1 cellular context compared by ENCODE assay signal in the genomic region with DNA sequence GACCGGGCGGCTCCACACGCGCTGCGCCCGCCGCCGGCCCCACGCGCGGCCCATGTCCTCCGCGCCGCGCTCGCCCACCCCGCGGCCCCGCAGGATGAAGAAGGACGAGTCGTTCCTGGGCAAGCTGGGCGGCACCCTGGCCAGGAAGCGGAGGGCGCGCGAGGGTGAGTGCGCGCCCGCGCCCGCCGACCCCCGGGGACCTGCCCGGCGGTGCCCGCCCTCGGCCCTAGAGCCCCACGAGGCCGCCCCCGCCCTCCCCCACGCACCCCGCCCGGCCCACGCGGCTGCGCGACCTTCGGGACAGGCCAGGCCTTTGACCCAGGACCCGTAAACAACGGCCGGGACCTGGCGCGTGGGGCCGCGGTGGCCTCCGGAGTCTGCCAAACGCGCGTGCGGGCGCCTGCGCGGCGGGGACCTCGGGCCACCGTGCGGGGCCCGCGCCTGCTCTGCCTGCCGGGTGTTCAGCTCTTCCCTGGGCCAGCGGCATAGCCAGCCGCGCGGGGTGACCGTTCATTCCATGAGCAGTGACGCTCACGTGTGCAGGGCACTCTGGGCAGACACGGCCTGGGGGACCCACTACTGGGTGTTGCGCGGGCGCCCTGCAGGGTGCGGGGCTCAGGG.
TF ChIP-seq lines count a peak whose summit lies in the region.

A gene with protein sequence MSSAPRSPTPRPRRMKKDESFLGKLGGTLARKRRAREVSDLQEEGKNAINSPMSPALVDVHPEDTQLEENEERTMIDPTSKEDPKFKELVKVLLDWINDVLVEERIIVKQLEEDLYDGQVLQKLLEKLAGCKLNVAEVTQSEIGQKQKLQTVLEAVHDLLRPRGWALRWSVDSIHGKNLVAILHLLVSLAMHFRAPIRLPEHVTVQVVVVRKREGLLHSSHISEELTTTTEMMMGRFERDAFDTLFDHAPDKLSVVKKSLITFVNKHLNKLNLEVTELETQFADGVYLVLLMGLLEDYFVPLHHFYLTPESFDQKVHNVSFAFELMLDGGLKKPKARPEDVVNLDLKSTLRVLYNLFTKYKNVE (plus strand): TSS at position 15 of the 621 bp plus-strand sequence. CDS start 38 bp downstream, at position 53.

TF ChIP-seq in K562, 482 proteins besides CTCF, POLR2A, EP300 and RAD21 (continued from another document and continues in another):
- TF ChIP-seq, protein P1, sequence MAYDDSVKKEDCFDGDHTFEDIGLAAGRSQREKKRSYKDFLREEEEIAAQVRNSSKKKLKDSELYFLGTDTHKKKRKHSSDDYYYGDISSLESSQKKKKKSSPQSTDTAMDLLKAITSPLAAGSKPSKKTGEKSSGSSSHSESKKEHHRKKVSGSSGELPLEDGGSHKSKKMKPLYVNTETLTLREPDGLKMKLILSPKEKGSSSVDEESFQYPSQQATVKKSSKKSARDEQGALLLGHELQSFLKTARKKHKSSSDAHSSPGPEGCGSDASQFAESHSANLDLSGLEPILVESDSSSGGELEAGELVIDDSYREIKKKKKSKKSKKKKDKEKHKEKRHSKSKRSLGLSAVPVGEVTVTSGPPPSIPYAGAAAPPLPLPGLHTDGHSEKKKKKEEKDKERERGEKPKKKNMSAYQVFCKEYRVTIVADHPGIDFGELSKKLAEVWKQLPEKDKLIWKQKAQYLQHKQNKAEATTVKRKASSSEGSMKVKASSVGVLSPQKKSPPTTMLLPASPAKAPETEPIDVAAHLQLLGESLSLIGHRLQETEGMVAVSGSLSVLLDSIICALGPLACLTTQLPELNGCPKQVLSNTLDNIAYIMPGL (CRISPR knock-in tag; IDR thresholded peaks at IDR 0.05) = no peak
- TF ChIP-seq ZNF444 (CRISPR knock-in tag; IDR thresholded peaks at IDR 0.05) = no peak
- TF ChIP-seq KLF1 (tag; IDR thresholded peaks at IDR 0.05) = no peak
- TF ChIP-seq ZNF436 (CRISPR knock-in tag; IDR thresholded peaks at IDR 0.05) = no peak
- TF ChIP-seq, protein P2, sequence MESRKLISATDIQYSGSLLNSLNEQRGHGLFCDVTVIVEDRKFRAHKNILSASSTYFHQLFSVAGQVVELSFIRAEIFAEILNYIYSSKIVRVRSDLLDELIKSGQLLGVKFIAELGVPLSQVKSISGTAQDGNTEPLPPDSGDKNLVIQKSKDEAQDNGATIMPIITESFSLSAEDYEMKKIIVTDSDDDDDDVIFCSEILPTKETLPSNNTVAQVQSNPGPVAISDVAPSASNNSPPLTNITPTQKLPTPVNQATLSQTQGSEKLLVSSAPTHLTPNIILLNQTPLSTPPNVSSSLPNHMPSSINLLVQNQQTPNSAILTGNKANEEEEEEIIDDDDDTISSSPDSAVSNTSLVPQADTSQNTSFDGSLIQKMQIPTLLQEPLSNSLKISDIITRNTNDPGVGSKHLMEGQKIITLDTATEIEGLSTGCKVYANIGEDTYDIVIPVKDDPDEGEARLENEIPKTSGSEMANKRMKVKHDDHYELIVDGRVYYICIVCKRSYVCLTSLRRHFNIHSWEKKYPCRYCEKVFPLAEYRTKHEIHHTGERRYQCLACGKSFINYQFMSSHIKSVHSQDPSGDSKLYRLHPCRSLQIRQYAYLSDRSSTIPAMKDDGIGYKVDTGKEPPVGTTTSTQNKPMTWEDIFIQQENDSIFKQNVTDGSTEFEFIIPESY (CRISPR knock-in tag; IDR thresholded peaks at IDR 0.05) = no peak
- TF ChIP-seq ZFP36 (IDR thresholded peaks at IDR 0.05; ENCODE audit: low read depth, low read length, partially characterized antibody) = no peak
- TF ChIP-seq, protein P3, sequence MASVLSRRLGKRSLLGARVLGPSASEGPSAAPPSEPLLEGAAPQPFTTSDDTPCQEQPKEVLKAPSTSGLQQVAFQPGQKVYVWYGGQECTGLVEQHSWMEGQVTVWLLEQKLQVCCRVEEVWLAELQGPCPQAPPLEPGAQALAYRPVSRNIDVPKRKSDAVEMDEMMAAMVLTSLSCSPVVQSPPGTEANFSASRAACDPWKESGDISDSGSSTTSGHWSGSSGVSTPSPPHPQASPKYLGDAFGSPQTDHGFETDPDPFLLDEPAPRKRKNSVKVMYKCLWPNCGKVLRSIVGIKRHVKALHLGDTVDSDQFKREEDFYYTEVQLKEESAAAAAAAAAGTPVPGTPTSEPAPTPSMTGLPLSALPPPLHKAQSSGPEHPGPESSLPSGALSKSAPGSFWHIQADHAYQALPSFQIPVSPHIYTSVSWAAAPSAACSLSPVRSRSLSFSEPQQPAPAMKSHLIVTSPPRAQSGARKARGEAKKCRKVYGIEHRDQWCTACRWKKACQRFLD (CRISPR knock-in tag; IDR thresholded peaks at IDR 0.05) = no peak
- TF ChIP-seq, protein P4, sequence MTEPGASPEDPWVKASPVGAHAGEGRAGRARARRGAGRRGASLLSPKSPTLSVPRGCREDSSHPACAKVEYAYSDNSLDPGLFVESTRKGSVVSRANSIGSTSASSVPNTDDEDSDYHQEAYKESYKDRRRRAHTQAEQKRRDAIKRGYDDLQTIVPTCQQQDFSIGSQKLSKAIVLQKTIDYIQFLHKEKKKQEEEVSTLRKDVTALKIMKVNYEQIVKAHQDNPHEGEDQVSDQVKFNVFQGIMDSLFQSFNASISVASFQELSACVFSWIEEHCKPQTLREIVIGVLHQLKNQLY (CRISPR knock-in tag; conservative IDR thresholded peaks at IDR 0.05) = no peak
- TF ChIP-seq SRSF3 (IDR thresholded peaks at IDR 0.05; ENCODE audit: insufficient read depth, low read length) = no peak
- TF ChIP-seq XRCC4 (IDR thresholded peaks at IDR 0.05; ENCODE audit: extremely low read depth, insufficient read depth, insufficient read length) = no peak
- no peak for TF ChIP-seq ZNF24 (IDR thresholded peaks at IDR 0.05)
- TF ChIP-seq ZNF253 (CRISPR knock-in tag; conservative IDR thresholded peaks at IDR 0.05) = no peak
- no peak for TF ChIP-seq MYBL2 (IDR thresholded peaks at IDR 0.05; ENCODE audit: low read depth)
- no peak for TF ChIP-seq MYBL2 (CRISPR knock-in tag; IDR thresholded peaks at IDR 0.05; ENCODE audit: borderline replicate concordance)
- no peak for TF ChIP-seq ZEB2 (IDR thresholded peaks at IDR 0.05)
- peak; percentile 25 for TF ChIP-seq ZFX (CRISPR knock-in tag; IDR thresholded peaks at IDR 0.05)
- no peak for TF ChIP-seq GTF2E2 (tag; IDR thresholded peaks at IDR 0.05)
- TF ChIP-seq NUFIP1 (IDR thresholded peaks at IDR 0.05; ENCODE audit: partially characterized antibody) = no peak
- no peak for TF ChIP-seq SRSF7 (optimal IDR thresholded peaks at IDR 0.05; ENCODE audit: low read depth, low read length)
- no peak for TF ChIP-seq HDAC6 (IDR thresholded peaks at IDR 0.05; ENCODE audit: low read depth, low read length)
- TF ChIP-seq, protein P5, sequence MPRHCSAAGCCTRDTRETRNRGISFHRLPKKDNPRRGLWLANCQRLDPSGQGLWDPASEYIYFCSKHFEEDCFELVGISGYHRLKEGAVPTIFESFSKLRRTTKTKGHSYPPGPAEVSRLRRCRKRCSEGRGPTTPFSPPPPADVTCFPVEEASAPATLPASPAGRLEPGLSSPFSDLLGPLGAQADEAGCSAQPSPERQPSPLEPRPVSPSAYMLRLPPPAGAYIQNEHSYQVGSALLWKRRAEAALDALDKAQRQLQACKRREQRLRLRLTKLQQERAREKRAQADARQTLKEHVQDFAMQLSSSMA (CRISPR knock-in tag; IDR thresholded peaks at IDR 0.05) = no peak
- TF ChIP-seq, protein P6, sequence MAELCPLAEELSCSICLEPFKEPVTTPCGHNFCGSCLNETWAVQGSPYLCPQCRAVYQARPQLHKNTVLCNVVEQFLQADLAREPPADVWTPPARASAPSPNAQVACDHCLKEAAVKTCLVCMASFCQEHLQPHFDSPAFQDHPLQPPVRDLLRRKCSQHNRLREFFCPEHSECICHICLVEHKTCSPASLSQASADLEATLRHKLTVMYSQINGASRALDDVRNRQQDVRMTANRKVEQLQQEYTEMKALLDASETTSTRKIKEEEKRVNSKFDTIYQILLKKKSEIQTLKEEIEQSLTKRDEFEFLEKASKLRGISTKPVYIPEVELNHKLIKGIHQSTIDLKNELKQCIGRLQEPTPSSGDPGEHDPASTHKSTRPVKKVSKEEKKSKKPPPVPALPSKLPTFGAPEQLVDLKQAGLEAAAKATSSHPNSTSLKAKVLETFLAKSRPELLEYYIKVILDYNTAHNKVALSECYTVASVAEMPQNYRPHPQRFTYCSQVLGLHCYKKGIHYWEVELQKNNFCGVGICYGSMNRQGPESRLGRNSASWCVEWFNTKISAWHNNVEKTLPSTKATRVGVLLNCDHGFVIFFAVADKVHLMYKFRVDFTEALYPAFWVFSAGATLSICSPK (IDR thresholded peaks at IDR 0.05; ENCODE audit: borderline replicate concordance) = no peak
- peak; percentile 45 for TF ChIP-seq BHLHE40 (IDR thresholded peaks at IDR 0.05; ENCODE audit: low read length)
- TF ChIP-seq STAT5A (IDR thresholded peaks at IDR 0.05; ENCODE audit: borderline replicate concordance, low read length) = no peak
- TF ChIP-seq, protein P7, sequence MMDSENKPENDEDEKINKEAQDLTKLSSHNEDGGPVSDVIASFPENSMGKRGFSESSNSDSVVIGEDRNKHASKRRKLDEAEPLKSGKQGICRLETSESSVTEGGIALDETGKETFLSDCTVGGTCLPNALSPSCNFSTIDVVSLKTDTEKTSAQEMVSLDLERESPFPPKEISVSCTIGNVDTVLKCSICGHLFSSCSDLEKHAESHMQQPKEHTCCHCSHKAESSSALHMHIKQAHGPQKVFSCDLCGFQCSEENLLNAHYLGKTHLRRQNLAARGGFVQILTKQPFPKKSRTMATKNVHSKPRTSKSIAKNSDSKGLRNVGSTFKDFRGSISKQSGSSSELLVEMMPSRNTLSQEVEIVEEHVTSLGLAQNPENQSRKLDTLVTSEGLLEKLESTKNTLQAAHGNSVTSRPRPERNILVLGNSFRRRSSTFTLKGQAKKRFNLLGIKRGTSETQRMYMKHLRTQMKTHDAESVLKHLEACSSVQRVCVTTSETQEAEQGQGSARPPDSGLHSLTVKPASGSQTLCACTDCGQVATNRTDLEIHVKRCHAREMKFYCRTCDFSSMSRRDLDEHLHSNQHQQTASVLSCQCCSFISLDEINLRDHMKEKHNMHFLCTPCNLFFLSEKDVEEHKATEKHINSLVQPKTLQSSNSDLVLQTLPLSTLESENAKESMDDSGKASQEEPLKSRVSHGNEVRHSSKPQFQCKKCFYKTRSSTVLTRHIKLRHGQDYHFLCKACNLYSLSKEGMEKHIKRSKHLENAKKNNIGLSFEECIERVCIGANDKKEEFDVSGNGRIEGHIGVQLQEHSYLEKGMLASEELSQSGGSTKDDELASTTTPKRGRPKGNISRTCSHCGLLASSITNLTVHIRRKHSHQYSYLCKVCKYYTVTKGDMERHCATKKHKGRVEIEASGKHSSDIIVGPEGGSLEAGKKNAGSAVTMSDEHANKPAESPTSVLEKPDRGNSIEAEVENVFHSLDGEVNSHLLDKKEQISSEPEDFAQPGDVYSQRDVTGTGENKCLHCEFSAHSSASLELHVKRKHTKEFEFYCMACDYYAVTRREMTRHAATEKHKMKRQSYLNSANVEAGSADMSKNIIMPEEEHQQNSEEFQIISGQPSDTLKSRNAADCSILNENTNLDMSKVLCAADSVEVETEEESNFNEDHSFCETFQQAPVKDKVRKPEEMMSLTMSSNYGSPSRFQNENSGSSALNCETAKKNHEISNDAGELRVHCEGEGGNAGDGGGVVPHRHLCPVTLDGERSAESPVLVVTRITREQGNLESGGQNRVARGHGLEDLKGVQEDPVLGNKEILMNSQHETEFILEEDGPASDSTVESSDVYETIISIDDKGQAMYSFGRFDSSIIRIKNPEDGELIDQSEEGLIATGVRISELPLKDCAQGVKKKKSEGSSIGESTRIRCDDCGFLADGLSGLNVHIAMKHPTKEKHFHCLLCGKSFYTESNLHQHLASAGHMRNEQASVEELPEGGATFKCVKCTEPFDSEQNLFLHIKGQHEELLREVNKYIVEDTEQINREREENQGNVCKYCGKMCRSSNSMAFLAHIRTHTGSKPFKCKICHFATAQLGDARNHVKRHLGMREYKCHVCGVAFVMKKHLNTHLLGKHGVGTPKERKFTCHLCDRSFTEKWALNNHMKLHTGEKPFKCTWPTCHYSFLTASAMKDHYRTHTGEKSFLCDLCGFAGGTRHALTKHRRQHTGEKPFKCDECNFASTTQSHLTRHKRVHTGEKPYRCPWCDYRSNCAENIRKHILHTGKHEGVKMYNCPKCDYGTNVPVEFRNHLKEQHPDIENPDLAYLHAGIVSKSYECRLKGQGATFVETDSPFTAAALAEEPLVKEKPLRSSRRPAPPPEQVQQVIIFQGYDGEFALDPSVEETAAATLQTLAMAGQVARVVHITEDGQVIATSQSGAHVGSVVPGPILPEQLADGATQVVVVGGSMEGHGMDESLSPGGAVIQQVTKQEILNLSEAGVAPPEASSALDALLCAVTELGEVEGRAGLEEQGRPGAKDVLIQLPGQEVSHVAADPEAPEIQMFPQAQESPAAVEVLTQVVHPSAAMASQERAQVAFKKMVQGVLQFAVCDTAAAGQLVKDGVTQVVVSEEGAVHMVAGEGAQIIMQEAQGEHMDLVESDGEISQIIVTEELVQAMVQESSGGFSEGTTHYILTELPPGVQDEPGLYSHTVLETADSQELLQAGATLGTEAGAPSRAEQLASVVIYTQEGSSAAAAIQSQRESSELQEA (IDR thresholded peaks at IDR 0.05; ENCODE audit: low read depth) = no peak
- TF ChIP-seq RFX1 (IDR thresholded peaks at IDR 0.05) = no peak
- TF ChIP-seq SAFB (IDR thresholded peaks at IDR 0.05; ENCODE audit: borderline replicate concordance, low read depth, low read length) = peak; percentile 65; the same call in 1 of the 2 replicates
- no peak for TF ChIP-seq PTRF (tag; IDR thresholded peaks at IDR 0.05)
- TF ChIP-seq, protein P8, sequence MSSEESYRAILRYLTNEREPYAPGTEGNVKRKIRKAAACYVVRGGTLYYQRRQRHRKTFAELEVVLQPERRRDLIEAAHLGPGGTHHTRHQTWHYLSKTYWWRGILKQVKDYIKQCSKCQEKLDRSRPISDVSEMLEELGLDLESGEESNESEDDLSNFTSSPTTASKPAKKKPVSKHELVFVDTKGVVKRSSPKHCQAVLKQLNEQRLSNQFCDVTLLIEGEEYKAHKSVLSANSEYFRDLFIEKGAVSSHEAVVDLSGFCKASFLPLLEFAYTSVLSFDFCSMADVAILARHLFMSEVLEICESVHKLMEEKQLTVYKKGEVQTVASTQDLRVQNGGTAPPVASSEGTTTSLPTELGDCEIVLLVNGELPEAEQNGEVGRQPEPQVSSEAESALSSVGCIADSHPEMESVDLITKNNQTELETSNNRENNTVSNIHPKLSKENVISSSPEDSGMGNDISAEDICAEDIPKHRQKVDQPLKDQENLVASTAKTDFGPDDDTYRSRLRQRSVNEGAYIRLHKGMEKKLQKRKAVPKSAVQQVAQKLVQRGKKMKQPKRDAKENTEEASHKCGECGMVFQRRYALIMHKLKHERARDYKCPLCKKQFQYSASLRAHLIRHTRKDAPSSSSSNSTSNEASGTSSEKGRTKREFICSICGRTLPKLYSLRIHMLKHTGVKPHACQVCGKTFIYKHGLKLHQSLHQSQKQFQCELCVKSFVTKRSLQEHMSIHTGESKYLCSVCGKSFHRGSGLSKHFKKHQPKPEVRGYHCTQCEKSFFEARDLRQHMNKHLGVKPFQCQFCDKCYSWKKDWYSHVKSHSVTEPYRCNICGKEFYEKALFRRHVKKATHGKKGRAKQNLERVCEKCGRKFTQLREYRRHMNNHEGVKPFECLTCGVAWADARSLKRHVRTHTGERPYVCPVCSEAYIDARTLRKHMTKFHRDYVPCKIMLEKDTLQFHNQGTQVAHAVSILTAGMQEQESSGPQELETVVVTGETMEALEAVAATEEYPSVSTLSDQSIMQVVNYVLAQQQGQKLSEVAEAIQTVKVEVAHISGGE (CRISPR knock-in tag; IDR thresholded peaks at IDR 0.05) = no peak
- TF ChIP-seq HSF4 (CRISPR knock-in tag; IDR thresholded peaks at IDR 0.05; ENCODE audit: borderline replicate concordance) = no peak
- TF ChIP-seq TCF3 (CRISPR knock-in tag; IDR thresholded peaks at IDR 0.05) = no peak
- no peak for TF ChIP-seq PURB (CRISPR knock-in tag; IDR thresholded peaks at IDR 0.05; ENCODE audit: low read depth)
- TF ChIP-seq ZNF695 (CRISPR knock-in tag; IDR thresholded peaks at IDR 0.05) = no peak
- no peak for TF ChIP-seq RUNX1 (IDR thresholded peaks at IDR 0.05; ENCODE audit: low read depth)
- TF ChIP-seq PYGO2 (tag; IDR thresholded peaks at IDR 0.05) = no peak
- no peak for TF ChIP-seq EWSR1 (IDR thresholded peaks at IDR 0.05; ENCODE audit: borderline replicate concordance, low read depth, partially characterized antibody)
